ENCODE assay signal across 10 cellular contexts in genomic region chr12:93094988-93095737, GRCh38.
A peak's percentile ranks its signal among the peaks of the same experiment; 100 is the strongest.
DNase-seq lines count a peak whose midpoint lies in the region; ATAC-seq lines count a peak whose summit lies in the region.
"Had no signal": no experiment of that assay in that cellular context is flagged by ENCODE, and none has a peak within 500 bp of the region (broad histone marks: within the 10 kb centered on the region; RNA-seq: fewer than 3 reads in every experiment).

No MANE protein-coding gene starts in this region.

- peak overlapping the region; percentile 53 for H3K27ac Mint-ChIP-seq in activated CD4-positive, alpha-beta T cell treated with anti-CD3 and anti-CD28 coated beads, Interleukin-2, amount 10 ng/mL, durations not matched to agents 24 days and 14 days
- H3K27ac Mint-ChIP-seq: T-helper 2 cell treated with Interferon-gamma antibody and Interleukin-4, amounts not matched to agents 5 μg/mL and 100 μg/mL, for 36 hours had no signal

- H3K36me3 Mint-ChIP-seq in activated CD4-positive, alpha-beta T cell treated with anti-CD3 and anti-CD28 coated beads, Interleukin-2, amount 10 ng/mL, durations not matched to agents 24 days and 14 days (ENCODE audit: low read depth) = no peaks in the 10 kb centered on the region

- H3K27me3 Mint-ChIP-seq in activated CD4-positive, alpha-beta T cell treated with anti-CD3 and anti-CD28 coated beads, Interleukin-2, amount 10 ng/mL, durations not matched to agents 24 days and 14 days = no peaks in the 10 kb centered on the region

- ATAC-seq in HG02642 (IDR thresholded peaks at IDR 0.05; ENCODE audit: poor library complexity, unreplicated experiment) = peak; percentile 96
- ATAC-seq in stimulated activated naive CD8-positive, alpha-beta T cell treated with anti-CD3 and anti-CD28 coated beads, Interleukin-15, Interleukin-2, amounts not matched to agents 100 U/mL and 50 U/mL, for 24 hours = peak; percentile 60
- ATAC-seq: left lung had no signal

- peaks cover 14% of the 10 kb centered on the region for H3K4me1 Mint-ChIP-seq in activated CD4-positive, alpha-beta T cell treated with anti-CD3 and anti-CD28 coated beads, Interleukin-2, amount 10 ng/mL, durations not matched to agents 24 days and 14 days

- DNase-seq in activated CD4-positive, alpha-beta T cell treated with anti-CD3 and anti-CD28 coated beads, Interleukin-2, amount 10 ng/mL, durations not matched to agents 24 days and 14 days = no peak
- no peak for DNase-seq in activated CD4-positive, alpha-beta T cell treated with anti-CD3 and anti-CD28 coated beads, Interleukin-2, amount 50 U/mL, for 4 hours
- DNase-seq in M059J (ENCODE audit: low read depth) (peak; percentile 29), cerebellum (ENCODE audit: low spot score) (no peak), Kasumi-1 (lab: John Stamatoyannopoulos, UW) (no peak), NOMO-1 treated with dmso at 0.1 percent for 144 hours (lab: John Stamatoyannopoulos, UW; ENCODE audit: unreplicated experiment) (no peak)
- DNase-seq in stimulated activated naive CD8-positive, alpha-beta T cell treated with anti-CD3 and anti-CD28 coated beads, Interleukin-15, Interleukin-2, amounts not matched to agents 100 U/mL and 50 U/mL, for 24 hours = peak; percentile 15
- DNase-seq: left lung had no signal

- H3K9me3 Mint-ChIP-seq in activated CD4-positive, alpha-beta T cell treated with anti-CD3 and anti-CD28 coated beads, Interleukin-2, amount 10 ng/mL, durations not matched to agents 24 days and 14 days = peaks cover 8% of the 10 kb centered on the region
- H3K9me3 Mint-ChIP-seq: T-helper 2 cell treated with Interferon-gamma antibody and Interleukin-4, amounts not matched to agents 5 μg/mL and 100 μg/mL, for 36 hours had no signal

- intact Hi-C loops in activated CD4-positive, alpha-beta T cell treated with anti-CD3 and anti-CD28 coated beads, Interleukin-2, amount 10 ng/mL, durations not matched to agents 24 days and 14 days (cut with micrococcal nuclease) = loop anchor here (5.0 to 10.0 kb wide), 7 partner anchors 42 to 1007 kb away; partner anchors contain the start of gene NUDT4

- no peak overlapping the region for H3K4me3 Mint-ChIP-seq in activated CD4-positive, alpha-beta T cell treated with anti-CD3 and anti-CD28 coated beads, Interleukin-2, amount 10 ng/mL, durations not matched to agents 24 days and 14 days
- H3K4me3 Mint-ChIP-seq: T-helper 2 cell treated with Interferon-gamma antibody and Interleukin-4, amounts not matched to agents 5 μg/mL and 100 μg/mL, for 36 hours had no signal

Comparison
In these comparisons a context has a peak if more than half of its experiments do, and no peak if none do; other contexts are left out.
1. DNase-seq: peak in M059J (single experiment) and stimulated activated naive CD8-positive, alpha-beta T cell treated with anti-CD3 and anti-CD28 coated beads, Interleukin-15, Interleukin-2, amounts not matched to agents 100 U/mL and 50 U/mL, for 24 hours (single experiment); none in activated CD4-positive, alpha-beta T cell treated with anti-CD3 and anti-CD28 coated beads, Interleukin-2, amount 10 ng/mL, durations not matched to agents 24 days and 14 days (single experiment), activated CD4-positive, alpha-beta T cell treated with anti-CD3 and anti-CD28 coated beads, Interleukin-2, amount 50 U/mL, for 4 hours (0 of 2), cerebellum (single experiment), Kasumi-1 (0 of 2) and NOMO-1 treated with dmso at 0.1 percent for 144 hours (single experiment).